ENCODE assay signal across 17 cellular contexts in genomic region chr3:67662733-67663132, GRCh38. TPM values are rescaled to one million over a fixed set of nuclear protein-coding genes. Genes with fewer than 3 reads are reported as not detected.
DNase-seq lines count a peak whose midpoint lies in the region; ATAC-seq, FAIRE-seq and TF ChIP-seq lines count a peak whose summit lies in the region.
"Had no signal": no experiment of that assay in that cellular context is flagged by ENCODE, and none has a peak within 500 bp of the region (broad histone marks: within the 10 kb centered on the region; RNA-seq: fewer than 3 reads in every experiment).

No MANE protein-coding gene starts in this region.

- intact Hi-C loops in activated CD4-positive, alpha-beta memory T cell treated with anti-CD3 and anti-CD28 coated beads for 36 hours (cut with micrococcal nuclease), result loop anchor here (2.0 kb wide), 1 partner anchor 128 kb away; no protein-coding TSS in a partner anchor

- TF ChIP-seq POLR2A in GM12891 (IDR thresholded peaks at IDR 0.05; ENCODE audit: low read depth, low read length) (no peak), tibial nerve (IDR thresholded peaks at IDR 0.05) (no peak)

- H3K36me3 Mint-ChIP-seq in effector memory CD8-positive, alpha-beta T cell (ENCODE audit: insufficient read depth), result no peaks in the 10 kb centered on the region
- H3K36me3 Mint-ChIP-seq in activated CD4-positive, alpha-beta memory T cell treated with anti-CD3 and anti-CD28 coated beads for 36 hours, result no peaks in the 10 kb centered on the region

- 87 to 90% methylated on average over 3 of the region's 3 CpGs for WGBS in tibial nerve, 2 donors

- no peak overlapping the region for H3K27ac ChIP-seq in tibial nerve
- H3K27ac ChIP-seq: psoas muscle had no signal

- H3K36me3 ChIP-seq in tibial nerve, result no peaks in the 10 kb centered on the region

- ATAC-seq in GM19351 (IDR thresholded peaks at IDR 0.05; ENCODE audit: unreplicated experiment), result peak; percentile 76
- ATAC-seq in HG03342 (IDR thresholded peaks at IDR 0.05; ENCODE audit: unreplicated experiment), result peak; percentile 51
- ATAC-seq in effector memory CD8-positive, alpha-beta T cell (replicated peaks), result peak; percentile 94
- ATAC-seq: HCT116, psoas muscle, Right ventricle myocardium inferior had no signal

- TF ChIP-seq EP300 in tibial nerve (IDR thresholded peaks at IDR 0.05), result no peak

- CTCF ChIA-PET in activated CD4-positive, alpha-beta memory T cell treated with anti-CD3 and anti-CD28 coated beads for 36 hours (lab: Charles Lee), result no interaction called here

- peaks cover 23 to 24% of the 10 kb centered on the region in 2 donors for H3K4me1 Mint-ChIP-seq in effector memory CD8-positive, alpha-beta T cell (ENCODE audit: low read depth in 2 of 2)
- peaks cover 31% of the 10 kb centered on the region for H3K4me1 Mint-ChIP-seq in activated CD4-positive, alpha-beta memory T cell treated with anti-CD3 and anti-CD28 coated beads for 36 hours (ENCODE audit: low read depth)

- H3K27me3 ChIP-seq in tibial nerve, result no peaks in the 10 kb centered on the region

- H3K4me3 ChIP-seq in tibial nerve, result no peak overlapping the region
- H3K4me3 ChIP-seq: psoas muscle had no signal

- peak overlapping the region in 1 of 2 donors; percentile 27 for H3K4me3 Mint-ChIP-seq in effector memory CD8-positive, alpha-beta T cell
- H3K4me3 Mint-ChIP-seq in activated CD4-positive, alpha-beta memory T cell treated with anti-CD3 and anti-CD28 coated beads for 36 hours, result no peak overlapping the region

- no peaks in the 10 kb centered on the region for H3K9me3 ChIP-seq in tibial nerve
- H3K9me3 ChIP-seq: psoas muscle had no signal

- DNase-seq in GM12891 (ENCODE audit: insufficient read length, low spot score), result no peak
- DNase-seq in effector memory CD8-positive, alpha-beta T cell, result peak; percentile 12 to 15 (median 14)
- no peak for DNase-seq in activated CD4-positive, alpha-beta memory T cell treated with anti-CD3 and anti-CD28 coated beads for 36 hours
- no peak for DNase-seq in SIG-M5 (lab: John Stamatoyannopoulos, UW)
- no peak for DNase-seq in tibial nerve (ENCODE audit: low spot score in 2 of 2)
- DNase-seq: activated CD4-positive, alpha-beta T cell treated with anti-CD3 and anti-CD28 coated beads, Interleukin-2, amount 50 U/mL, for 48 hours; C1 segment of cervical spinal cord; effector memory CD4-positive, alpha-beta T cell; EL; psoas muscle; stimulated activated CD4-positive, alpha-beta T cell treated with anti-CD3 and anti-CD28 coated beads, Interleukin-15, amount 100 ng/mL, for 24 hours; trophoblast cell had no signal

- FAIRE-seq in GM12891 (lab: Jason Lieb, UNC), result no peak

- H3K4me1 ChIP-seq in tibial nerve, result no peaks in the 10 kb centered on the region

- POLR2A ChIA-PET in activated CD4-positive, alpha-beta memory T cell treated with anti-CD3 and anti-CD28 coated beads for 36 hours (lab: Charles Lee), result no interaction called here

- TF ChIP-seq CTCF in tibial nerve (IDR thresholded peaks at IDR 0.05), result no peak

- H3K27me3 Mint-ChIP-seq in effector memory CD8-positive, alpha-beta T cell, result no peaks in the 10 kb centered on the region
- no peaks in the 10 kb centered on the region for H3K27me3 Mint-ChIP-seq in activated CD4-positive, alpha-beta memory T cell treated with anti-CD3 and anti-CD28 coated beads for 36 hours

- no peak overlapping the region for H3K27ac Mint-ChIP-seq in effector memory CD8-positive, alpha-beta T cell
- H3K27ac Mint-ChIP-seq in activated CD4-positive, alpha-beta memory T cell treated with anti-CD3 and anti-CD28 coated beads for 36 hours, result no peak overlapping the region
- H3K27ac Mint-ChIP-seq: activated T-helper 2 cell treated with anti-CD3 and anti-CD28 coated beads, Interferon-gamma antibody, Interleukin-2, Interleukin-4, amounts not matched to agents 10 μg/mL and 5 μg/mL and 100 μg/mL, durations not matched to agents 14 hours and 24 hours and 36 hours had no signal

- H3K9me3 Mint-ChIP-seq in effector memory CD8-positive, alpha-beta T cell, result peaks cover 0 to 1% of the 10 kb centered on the region in 2 donors
- peaks cover 5% of the 10 kb centered on the region for H3K9me3 Mint-ChIP-seq in activated CD4-positive, alpha-beta memory T cell treated with anti-CD3 and anti-CD28 coated beads for 36 hours

TF ChIP-seq in GM12891, 5 proteins besides CTCF, POLR2A, EP300 and RAD21:
- TF ChIP-seq PAX5 (IDR thresholded peaks at IDR 0.05; ENCODE audit: insufficient read depth, low read length, severe bottlenecking), result no peak
- peak; percentile 35 for TF ChIP-seq SPI1 (IDR thresholded peaks at IDR 0.05; ENCODE audit: low read depth, low read length)
- no peak for TF ChIP-seq TAF1 (IDR thresholded peaks at IDR 0.05; ENCODE audit: low read depth, low read length)
- no peak for TF ChIP-seq POU2F2 (IDR thresholded peaks at IDR 0.05; ENCODE audit: low read depth, low read length)

RNA-seq across cellular contexts. Expression of gene SUCLG2, which starts 8.3 kb away (rescaled TPM):
- polyA plus RNA-seq in GM12891 (2012; ENCODE audit: low read depth, missing spikeins), result 34.4 TPM
- total RNA-seq in activated CD4-positive, alpha-beta memory T cell treated with anti-CD3 and anti-CD28 coated beads for 36 hours, result 10 to 100 TPM; 53.3 to 57.8 TPM
- 10 to 100 TPM; 28.0 to 52.8 (median 42.7) TPM for total RNA-seq in tibial nerve

Comparison
In these comparisons a context has a peak if more than half of its experiments do, and no peak if none do; other contexts are left out.
1. DNase-seq: peak in effector memory CD8-positive, alpha-beta T cell (3 of 3); none in GM12891 (single experiment), activated CD4-positive, alpha-beta memory T cell treated with anti-CD3 and anti-CD28 coated beads for 36 hours (single experiment), SIG-M5 (single experiment) and tibial nerve (0 of 2).
2. Peak in every context shown above with its lines, with median percentiles within 50 percentile points of each other: ATAC-seq.